Comparison of ENCODE assay signal across 15 cellular contexts in the genomic region with DNA sequence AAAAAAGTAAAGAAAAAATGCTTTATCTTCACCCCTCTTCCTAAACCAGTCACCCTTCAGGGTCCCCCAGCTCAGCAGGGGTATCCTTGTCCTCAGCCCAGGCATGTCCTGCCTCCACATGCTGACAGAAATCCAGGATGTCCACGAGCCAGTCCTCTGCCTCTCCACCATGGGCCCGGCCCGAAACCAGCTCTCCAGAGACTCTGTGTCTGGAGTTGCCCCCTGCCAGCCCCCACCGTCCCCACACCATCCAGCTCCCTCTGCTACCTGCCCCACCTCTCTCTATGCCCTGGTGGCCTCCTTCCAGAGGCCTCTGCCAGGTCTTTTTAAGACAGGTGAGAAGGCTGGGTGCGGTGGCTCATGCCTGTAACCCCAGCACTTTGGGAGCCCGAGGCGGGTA.
DNase-seq lines count a peak whose midpoint lies in the region; ATAC-seq and TF ChIP-seq lines count a peak whose summit lies in the region.
"Had no signal": no experiment of that assay in that cellular context is flagged by ENCODE, and none has a peak within 500 bp of the region (broad histone marks: within the 10 kb centered on the region; RNA-seq: fewer than 3 reads in every experiment).

No MANE protein-coding gene starts in this region.

- H4K12ac ChIP-seq in trophoblast cell (ENCODE audit: low read depth, low read length), result no peak overlapping the region

- peak overlapping the region; percentile 73 for H3K4ac ChIP-seq in trophoblast cell (ENCODE audit: low read depth, low read length)

- TF ChIP-seq CTCF in Peyer's patch (IDR thresholded peaks at IDR 0.05) (no peak), vagina (IDR thresholded peaks at IDR 0.05) (no peak), coronary artery (IDR thresholded peaks at IDR 0.05) (no peak)

- peaks cover 0 to 35% (median 3%) of the 10 kb centered on the region in 4 donors for H3K4me1 ChIP-seq in Peyer's patch
- H3K4me1 ChIP-seq in trophoblast cell (ENCODE audit: control insufficient read depth in 1 of 2, insufficient read depth in 2 of 2, low read length in 2 of 2), result peaks cover 26 to 44% of the 10 kb centered on the region in 2 experiments
- peaks cover 45% of the 10 kb centered on the region for H3K4me1 ChIP-seq in vagina
- H3K4me1 ChIP-seq: HAP-1 had no signal

- peak overlapping the region; percentile 63 for H4K8ac ChIP-seq in trophoblast cell (ENCODE audit: low read depth, low read length)

- H2BK5ac ChIP-seq in trophoblast cell (ENCODE audit: low read depth, low read length, poor library complexity), result peak overlapping the region; percentile 83

- H2AFZ ChIP-seq in trophoblast cell (ENCODE audit: insufficient read depth, low read length, poor library complexity), result no peak overlapping the region

- no CpG with 5 or more reads among the region's 7 CpGs for WGBS in trophoblast cell (ENCODE audit: extremely low coverage, insufficient coverage, insufficient read length)

- intact Hi-C loops in vagina (cut with DNase I), result no loop called here

- peaks cover 56% of the 10 kb centered on the region for H3K79me1 ChIP-seq in trophoblast cell (ENCODE audit: low read length)

- no peak overlapping the region for H3K9ac ChIP-seq in trophoblast cell (ENCODE audit: low read length)
- H3K9ac ChIP-seq: KMS-11 had no signal

- peak overlapping the region; percentile 77 for H2BK120ac ChIP-seq in trophoblast cell (ENCODE audit: insufficient read depth, low read length, poor library complexity)

- DNase-seq in H7 (peak; percentile 47), Peyer's patch (no peak), trophoblast cell (no peak), vagina (ENCODE audit: extremely low spot score in 2 of 2) (no peak), coronary artery (ENCODE audit: low spot score) (no peak), NCI-H2171 treated with DMSO at 0.1 percent for 48 hours (lab: John Stamatoyannopoulos, UW) (no peak)
- DNase-seq: AML-193, NCI-H1417 treated with DMSO at 0.1 percent for 48 hours, NCI-H187 treated with DMSO at 0.1 percent for 48 hours, NCI-H524, NCI-H82, SIG-M5 had no signal

- TF ChIP-seq POLR2A in Peyer's patch (IDR thresholded peaks at IDR 0.05) (no peak), vagina (IDR thresholded peaks at IDR 0.05) (no peak)

- peak overlapping the region in 3 of 4 donors; percentile 3 to 60 (median 18) for H3K27ac ChIP-seq in Peyer's patch
- peak overlapping the region; percentile 32 for H3K27ac ChIP-seq in trophoblast cell (ENCODE audit: low read depth, low read length)
- H3K27ac ChIP-seq in vagina, result peak overlapping the region; percentile 39
- H3K27ac ChIP-seq in coronary artery, result no peak overlapping the region
- H3K27ac ChIP-seq: KMS-11 had no signal

- no peak overlapping the region for H3K4me3 ChIP-seq in H7 (ENCODE audit: insufficient read depth, low read depth, low read length)
- H3K4me3 ChIP-seq in Peyer's patch, result no peak overlapping the region
- no peak overlapping the region for H3K4me3 ChIP-seq in trophoblast cell (ENCODE audit: low read depth, low read length)
- no peak overlapping the region for H3K4me3 ChIP-seq in vagina
- H3K4me3 ChIP-seq in coronary artery, result no peak overlapping the region
- H3K4me3 ChIP-seq: HAP-1 had no signal

- peaks cover 2% of the 10 kb centered on the region for H3K79me2 ChIP-seq in trophoblast cell (ENCODE audit: control insufficient read depth, insufficient read depth, low read length, poor library complexity)

- peak overlapping the region; percentile 88 for H3K18ac ChIP-seq in trophoblast cell (ENCODE audit: low read length)

- H3K9me3 ChIP-seq in Peyer's patch (no peaks in the 10 kb centered on the region), trophoblast cell (ENCODE audit: insufficient read depth, low read depth, low read length) (no peaks in the 10 kb centered on the region), vagina (no peaks in the 10 kb centered on the region)
- H3K9me3 ChIP-seq: HAP-1 had no signal

- H4K91ac ChIP-seq in trophoblast cell (ENCODE audit: low read depth, low read length), result peak overlapping the region; percentile 90

- H2AK5ac ChIP-seq in trophoblast cell (ENCODE audit: low read length), result peak overlapping the region; percentile 84

- H3K23ac ChIP-seq in trophoblast cell (ENCODE audit: low read length), result no peak overlapping the region

- H3K27me3 ChIP-seq in H7 (ENCODE audit: control insufficient read depth, insufficient read depth, low read length) (no peaks in the 10 kb centered on the region), Peyer's patch (no peaks in the 10 kb centered on the region), trophoblast cell (ENCODE audit: insufficient read depth, low read length) (no peaks in the 10 kb centered on the region), vagina (no peaks in the 10 kb centered on the region)

- H3K14ac ChIP-seq in trophoblast cell (ENCODE audit: low read length), result peak overlapping the region; percentile 80

- no peaks in the 10 kb centered on the region; the same call in 1 of the 2 replicates for H3K36me3 ChIP-seq in H7 (replicated peaks; ENCODE audit: control insufficient read depth, insufficient read depth, low read length)
- H3K36me3 ChIP-seq in Peyer's patch, result peaks cover 0 to 33% (median 0%) of the 10 kb centered on the region in 3 donors
- H3K36me3 ChIP-seq in trophoblast cell (ENCODE audit: control insufficient read depth in 1 of 2, insufficient read depth in 2 of 2, low read length in 2 of 2), result peaks cover 19 to 22% of the 10 kb centered on the region in 2 experiments
- peaks cover 0 to 26% of the 10 kb centered on the region in 2 donors for H3K36me3 ChIP-seq in vagina

- peak overlapping the region; percentile 95 for H2BK12ac ChIP-seq in trophoblast cell (ENCODE audit: low read length)

- no peak for ATAC-seq in HG03095 (IDR thresholded peaks at IDR 0.05; ENCODE audit: unreplicated experiment)

- no peak overlapping the region for H3K4me2 ChIP-seq in trophoblast cell (ENCODE audit: low read length)
- H3K4me2 ChIP-seq: KMS-11 had no signal

Comparison
In these comparisons a context has a peak if more than half of its experiments do, and no peak if none do; other contexts are left out.
1. H3K27ac ChIP-seq: peak in Peyer's patch (3 of 4), trophoblast cell (single experiment) and vagina (single experiment); none in coronary artery (0 of 2).